ENCODE assay signal across 22 cellular contexts in genomic region chr4:186095406-186095805, GRCh38. TPM values are rescaled to one million over a fixed set of nuclear protein-coding genes. Genes with fewer than 3 reads are reported as not detected.
"Had no signal": no experiment of that assay in that cellular context is flagged by ENCODE, and none has a peak within 500 bp of the region (broad histone marks: within the 10 kb centered on the region; RNA-seq: fewer than 3 reads in every experiment).

No MANE protein-coding gene starts in this region.

- DNase-seq: activated CD4-positive, alpha-beta T cell treated with anti-CD3 and anti-CD28 coated beads, Interleukin-2, amount 10 ng/mL, durations not matched to agents 24 days and 14 days; activated CD8-positive, alpha-beta T cell treated with anti-CD3 and anti-CD28 coated beads for 36 hours; activated naive CD4-positive, alpha-beta T cell; activated naive CD8-positive, alpha-beta T cell treated with anti-CD3 and anti-CD28 coated beads, Interleukin-2, amount 10 ng/mL, durations not matched to agents 7 days and 5 days; activated T-cell treated with anti-CD3 and anti-CD28 coated beads, Interleukin-2, amount 50 U/mL, for 1 hour; central memory CD4-positive, alpha-beta T cell; endodermal cell; foreskin melanocyte; head of caudate nucleus; left ventricle myocardium inferior; mammary epithelial cell; midbrain; occipital lobe; stimulated activated CD4-positive, alpha-beta T cell treated with anti-CD3 and anti-CD28 coated beads, Interleukin-15, amount 100 ng/mL, for 24 hours; stimulated activated CD4-positive, alpha-beta T cell treated with anti-CD3 and anti-CD28 coated beads, Interleukin-4, amount 100 ng/mL, for 1 hour; T-helper 9 cell; testis; upper lobe of right lung had no signal

- H3K4me1 ChIP-seq: left ventricle myocardium inferior, testis, upper lobe of right lung had no signal

- H3K4me3 ChIP-seq: left ventricle myocardium inferior, skin epidermis, testis, upper lobe of right lung had no signal

- H3K27ac ChIP-seq: left ventricle myocardium inferior, skin epidermis, testis, upper lobe of right lung had no signal

- ATAC-seq: activated CD8-positive, alpha-beta T cell treated with anti-CD3 and anti-CD28 coated beads for 36 hours; activated T-helper 17 cell treated with anti-CD3 and anti-CD28 coated beads, Interleukin-2, amount 50 U/mL, for 72 hours; stimulated activated effector memory CD8-positive, alpha-beta T cell treated with anti-CD3 and anti-CD28 coated beads, Interleukin-12 subunit alpha, Interleukin-12 subunit beta, amount 100 ng/mL, for 72 hours; upper lobe of right lung had no signal

- H3K9me3 ChIP-seq: testis, upper lobe of right lung had no signal

- H3K27me3 ChIP-seq: testis, upper lobe of right lung had no signal

- H3K36me3 ChIP-seq: left ventricle myocardium inferior, upper lobe of right lung had no signal

RNA-seq across cellular contexts. Expression of gene TLR3, which starts 26.4 kb away (rescaled TPM):
- total RNA-seq: activated CD4-positive, alpha-beta T cell treated with anti-CD3 and anti-CD28 coated beads, Interleukin-2, amount 10 ng/mL, durations not matched to agents 24 days and 14 days; activated CD8-positive, alpha-beta T cell treated with anti-CD3 and anti-CD28 coated beads for 36 hours; progenitor cell of endocrine pancreas had no signal
